1 cellular context compared by ENCODE assay signal in genomic region chr2:43331428-43331827, GRCh38.
TF ChIP-seq lines count a peak whose summit lies in the region.

No MANE protein-coding gene starts in this region.

TF ChIP-seq in SK-N-SH, 30 proteins besides CTCF, POLR2A, EP300 and RAD21 (continued from another document):
- no peak for TF ChIP-seq RXRA (IDR thresholded peaks at IDR 0.05; ENCODE audit: borderline replicate concordance, low read depth)
- TF ChIP-seq FOXJ3 (CRISPR knock-in tag; IDR thresholded peaks at IDR 0.05), result no peak
